In genomic region chr17:82022981-82023446, GRCh38 we compare ENCODE assay signal across 8 cellular contexts. TPM values are rescaled to one million over a fixed set of nuclear protein-coding genes. Genes with fewer than 3 reads are reported as not detected.
DNase-seq lines count a peak whose midpoint lies in the region; ATAC-seq and TF ChIP-seq lines count a peak whose summit lies in the region.

TSS of gene LRRC45 (plus strand) at chr17:82023305. CDS start at chr17:82023644, 339 bp downstream.

- TF ChIP-seq POLR2A in breast epithelium (IDR thresholded peaks at IDR 0.05): no peak

- peak within 1 kb of the TSS; percentile 67 for H2AFZ ChIP-seq in ACC112 (ENCODE audit: low read length, unreplicated experiment)

- peak within 1 kb of the TSS; percentile 91 for H3K4me3 ChIP-seq in ACC112 (ENCODE audit: low read depth, low read length)
- peak within 1 kb of the TSS; percentile 86 for H3K4me3 ChIP-seq in WERI-Rb-1 (ENCODE audit: low read depth, low read length)
- peak within 1 kb of the TSS; percentile 85 to 90 (median 88) for H3K4me3 ChIP-seq in breast epithelium
- H3K4me3 ChIP-seq in iPS-15b (ENCODE audit: low read depth, low read length): peak within 1 kb of the TSS; percentile 87
- peak within 1 kb of the TSS; percentile 90 for H3K4me3 ChIP-seq in skeletal muscle cell (ENCODE audit: low read depth, low read length)

- DNase-seq in NCI-H2227 treated with DMSO at 0.1 percent for 48 hours (lab: John Stamatoyannopoulos, UW) (peak; percentile 99), WERI-Rb-1 (peak; percentile 100), breast epithelium (ENCODE audit: low spot score in 2 of 2) (peak; percentile 100), skeletal muscle cell (ENCODE audit: low read depth) (peak; percentile 98)

- intact Hi-C loops in breast epithelium (cut with DNase I; ENCODE audit: low total_unique reads): loop anchor here (2.0 kb wide), 1 partner anchor 60 kb away; no protein-coding TSS in a partner anchor

- ATAC-seq in GM18873 (IDR thresholded peaks at IDR 0.05; ENCODE audit: low FRiP score, unreplicated experiment) (peak; percentile 79), HG03175 (IDR thresholded peaks at IDR 0.05; ENCODE audit: unreplicated experiment) (peak; percentile 91)

- H3K9me3 ChIP-seq in WERI-Rb-1 (ENCODE audit: severe bottlenecking) (no peaks in the 10 kb centered on the region), breast epithelium (no peaks in the 10 kb centered on the region), iPS-15b (ENCODE audit: control insufficient read depth, insufficient read depth, low read length) (no peaks in the 10 kb centered on the region)

- H3K4me1 ChIP-seq in ACC112 (ENCODE audit: control insufficient read depth, insufficient read depth, low read length, unreplicated experiment): peaks cover 11% of the 10 kb centered on the region
- peaks cover 6 to 22% of the 10 kb centered on the region in 2 donors for H3K4me1 ChIP-seq in breast epithelium
- no peaks in the 10 kb centered on the region for H3K4me1 ChIP-seq in iPS-15b (ENCODE audit: control insufficient read depth, insufficient read depth, low read length)

- TF ChIP-seq CTCF in WERI-Rb-1 (IDR thresholded peaks at IDR 0.05; ENCODE audit: low read depth, low read length): no peak
- TF ChIP-seq CTCF in breast epithelium (IDR thresholded peaks at IDR 0.05): no peak

- no peaks in the 10 kb centered on the region for H3K27me3 ChIP-seq in ACC112 (ENCODE audit: insufficient read depth, low read length)
- no peaks in the 10 kb centered on the region for H3K27me3 ChIP-seq in WERI-Rb-1 (ENCODE audit: insufficient read depth, low read depth, severe bottlenecking)
- H3K27me3 ChIP-seq in breast epithelium: no peaks in the 10 kb centered on the region
- no peaks in the 10 kb centered on the region for H3K27me3 ChIP-seq in iPS-15b (ENCODE audit: control insufficient read depth, insufficient read depth, low read length)

- no peaks in the 10 kb centered on the region for H3K36me3 ChIP-seq in ACC112 (ENCODE audit: insufficient read depth, low read length)
- peaks cover 30% of the 10 kb centered on the region for H3K36me3 ChIP-seq in WERI-Rb-1
- no peaks in the 10 kb centered on the region for H3K36me3 ChIP-seq in breast epithelium
- peaks cover 19% of the 10 kb centered on the region for H3K36me3 ChIP-seq in iPS-15b (ENCODE audit: control insufficient read depth, insufficient read depth, low read length)

- H3K9ac ChIP-seq in iPS-15b (ENCODE audit: low read depth, low read length): peak within 1 kb of the TSS; percentile 70

- no peaks in the 10 kb centered on the region for H3K79me2 ChIP-seq in ACC112 (ENCODE audit: control insufficient read depth, insufficient read depth, low read length, unreplicated experiment)

- H3K27ac ChIP-seq in ACC112 (ENCODE audit: low read depth, low read length) (no peak within 1 kb of the TSS), WERI-Rb-1 (peak within 1 kb of the TSS; percentile 72), breast epithelium (peak within 1 kb of the TSS; percentile 54 to 78)

RNA-seq across cellular contexts. Expression of gene LRRC45, which starts in this region (rescaled TPM):
- 10 to 100 TPM in 2 of 3 donors, 1 to 10 TPM in 1; 8.0 to 18.7 (median 14.7) TPM for total RNA-seq in breast epithelium
